16 cellular contexts compared by ENCODE assay signal in the genomic region with DNA sequence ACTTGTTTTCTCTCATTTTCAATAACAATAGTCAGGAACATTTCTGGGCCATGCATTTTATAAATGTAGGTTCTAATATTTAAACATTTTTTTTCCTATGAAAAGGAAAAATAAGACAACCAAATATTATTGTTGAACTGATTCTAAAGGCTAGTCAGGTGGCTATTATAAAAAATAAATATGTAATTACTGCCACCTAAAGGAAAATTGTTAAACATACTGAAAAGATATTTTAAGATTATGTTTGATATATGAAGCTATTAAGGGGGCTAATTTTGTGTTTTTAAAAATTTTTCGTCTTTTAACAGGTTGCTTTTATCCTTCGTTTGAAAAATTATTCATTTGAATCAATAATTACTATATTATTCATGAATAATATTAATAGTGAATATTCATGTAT.
DNase-seq lines count a peak whose midpoint lies in the region; ATAC-seq, FAIRE-seq and TF ChIP-seq lines count a peak whose summit lies in the region.
"Had no signal": no experiment of that assay in that cellular context is flagged by ENCODE, and none has a peak within 500 bp of the region (broad histone marks: within the 10 kb centered on the region; RNA-seq: fewer than 3 reads in every experiment).

No MANE protein-coding gene starts in this region.

- H3K27ac ChIP-seq in heart right ventricle: no peak overlapping the region
- no peak overlapping the region for H3K27ac ChIP-seq in right cardiac atrium (ENCODE audit: low read length)
- H3K27ac ChIP-seq in PC-3 (ENCODE audit: low read length): no peak overlapping the region
- H3K27ac ChIP-seq in small intestine (ENCODE audit: low read depth in 1 of 2, low read length in 1 of 2): no peak overlapping the region
- H3K27ac ChIP-seq: Peyer's patch had no signal

- H3K9me3 ChIP-seq in heart right ventricle: no peaks in the 10 kb centered on the region
- H3K9me3 ChIP-seq in right cardiac atrium (ENCODE audit: control insufficient read depth, low read length): no peaks in the 10 kb centered on the region
- H3K9me3 ChIP-seq in PC-3 (ENCODE audit: low read length): no peaks in the 10 kb centered on the region
- no peaks in the 10 kb centered on the region for H3K9me3 ChIP-seq in small intestine (ENCODE audit: control insufficient read depth, low read depth)
- H3K9me3 ChIP-seq: Peyer's patch had no signal

- H3K4me2 ChIP-seq in PC-3 (ENCODE audit: low read length): no peak overlapping the region

- ATAC-seq in heart right ventricle (no peak), right cardiac atrium (no peak), PC-3 (no peak), GM21825 (IDR thresholded peaks at IDR 0.05; ENCODE audit: unreplicated experiment) (no peak)
- ATAC-seq: naive thymus-derived CD8-positive, alpha-beta T cell; stimulated activated naive CD8-positive, alpha-beta T cell treated with anti-CD3 and anti-CD28 coated beads, Interleukin-15, amount 100 ng/mL, for 72 hours had no signal

- peaks cover 10% of the 10 kb centered on the region for H3K4me1 Mint-ChIP-seq in activated CD4-positive, alpha-beta T cell treated with anti-CD3 and anti-CD28 coated beads, Interleukin-2, amount 10 ng/mL, durations not matched to agents 7 days and 5 days
- H3K4me1 Mint-ChIP-seq: CD4-positive, alpha-beta memory T cell; naive thymus-derived CD8-positive, alpha-beta T cell had no signal

- TF ChIP-seq CTCF in heart right ventricle (IDR thresholded peaks at IDR 0.05) (peak in 7 of 9 donors; percentile 18 to 55 (median 42)), PC-3 (conservative IDR thresholded peaks at IDR 0.05; ENCODE audit: low read depth, low read length) (peak; percentile 63), fibroblast of pulmonary artery (IDR thresholded peaks at IDR 0.05; ENCODE audit: low read length, missing control alignments) (peak; percentile 7)

- no peak overlapping the region for H3K4me3 Mint-ChIP-seq in activated CD4-positive, alpha-beta T cell treated with anti-CD3 and anti-CD28 coated beads, Interleukin-2, amount 10 ng/mL, durations not matched to agents 7 days and 5 days
- H3K4me3 Mint-ChIP-seq: CD4-positive, alpha-beta memory T cell; naive thymus-derived CD8-positive, alpha-beta T cell; stimulated activated naive CD8-positive, alpha-beta T cell treated with anti-CD3 and anti-CD28 coated beads, Interleukin-15, amount 100 ng/mL, for 72 hours had no signal

- H3K4me1 ChIP-seq in heart right ventricle (peaks cover 0 to 37% (median 24%) of the 10 kb centered on the region in 9 donors), right cardiac atrium (ENCODE audit: control insufficient read depth, insufficient read depth, low read length) (no peaks in the 10 kb centered on the region), PC-3 (ENCODE audit: insufficient read depth, low read length) (peaks cover 24% of the 10 kb centered on the region), small intestine (ENCODE audit: control insufficient read depth in 2 of 2, insufficient read depth in 1 of 2, low read depth in 1 of 2, low read length in 1 of 2) (no peaks in the 10 kb centered on the region)
- H3K4me1 ChIP-seq: Peyer's patch had no signal

- H3F3A ChIP-seq in PC-3 (ENCODE audit: low read length, unreplicated experiment): no peaks in the 10 kb centered on the region

- no peak overlapping the region for H3K27ac Mint-ChIP-seq in activated CD4-positive, alpha-beta T cell treated with anti-CD3 and anti-CD28 coated beads, Interleukin-2, amount 10 ng/mL, durations not matched to agents 7 days and 5 days
- H3K27ac Mint-ChIP-seq: CD4-positive, alpha-beta memory T cell; naive thymus-derived CD8-positive, alpha-beta T cell; stimulated activated naive CD8-positive, alpha-beta T cell treated with anti-CD3 and anti-CD28 coated beads, Interleukin-15, amount 100 ng/mL, for 72 hours had no signal

- CTCF ChIA-PET in PC-3 (lab: Charles Lee): interaction anchor here (0.6 to 1.4 kb wide), 7 partner anchors 10 to 168 kb away, joined by 3 to 30 read pairs (median 4); no protein-coding TSS in a partner anchor
- CTCF ChIA-PET in activated CD4-positive, alpha-beta T cell treated with anti-CD3 and anti-CD28 coated beads, Interleukin-2, amount 10 ng/mL, durations not matched to agents 7 days and 5 days (lab: Charles Lee): interaction anchor here (1.5 kb wide), 1 partner anchor 167 kb away, joined by 5 read pairs; no protein-coding TSS in a partner anchor

- DNase-seq in heart right ventricle (no peak), right cardiac atrium (no peak), PC-3 (peak; percentile 50), fibroblast of pulmonary artery (ENCODE audit: low read depth) (peak; percentile 45), small intestine (no peak), ecto neural progenitor cell (ENCODE audit: low spot score) (no peak)
- no peak for DNase-seq in activated CD4-positive, alpha-beta T cell treated with anti-CD3 and anti-CD28 coated beads, Interleukin-2, amount 10 ng/mL, durations not matched to agents 7 days and 5 days
- DNase-seq: activated CD4-positive, alpha-beta T cell treated with anti-CD3 and anti-CD28 coated beads for 1 hour; activated gamma-delta T cell; effector memory CD4-positive, alpha-beta T cell; Peyer's patch; stimulated activated CD4-positive, alpha-beta T cell treated with anti-CD3 and anti-CD28 coated beads, Interleukin-1b, Interleukin-23, amount 100 ng/mL, for 48 hours; stimulated activated naive CD8-positive, alpha-beta T cell treated with anti-CD3 and anti-CD28 coated beads, Interleukin-15, amount 100 ng/mL, for 72 hours had no signal

- no peaks in the 10 kb centered on the region for H3K27me3 Mint-ChIP-seq in activated CD4-positive, alpha-beta T cell treated with anti-CD3 and anti-CD28 coated beads, Interleukin-2, amount 10 ng/mL, durations not matched to agents 7 days and 5 days
- H3K27me3 Mint-ChIP-seq: CD4-positive, alpha-beta memory T cell had no signal

- no peaks in the 10 kb centered on the region for H3K27me3 ChIP-seq in heart right ventricle
- H3K27me3 ChIP-seq in right cardiac atrium (ENCODE audit: control insufficient read depth, insufficient read depth): no peaks in the 10 kb centered on the region
- no peaks in the 10 kb centered on the region for H3K27me3 ChIP-seq in PC-3 (ENCODE audit: low read length)
- H3K27me3 ChIP-seq in small intestine (ENCODE audit: control insufficient read depth in 2 of 2, insufficient read depth in 2 of 2, low read length in 2 of 2): no peaks in the 10 kb centered on the region
- H3K27me3 ChIP-seq: Peyer's patch had no signal

- BruUV-seq in PC-3 (replicated peaks; lab: Mats Ljungman, UMichigan): no TSS peak

- H3K4me3 ChIP-seq in heart right ventricle: no peak overlapping the region
- no peak overlapping the region for H3K4me3 ChIP-seq in right cardiac atrium (ENCODE audit: low read length)
- no peak overlapping the region for H3K4me3 ChIP-seq in PC-3 (ENCODE audit: low read length)
- H3K4me3 ChIP-seq in fibroblast of pulmonary artery (replicated peaks; ENCODE audit: low read depth, low read length): no peak overlapping the region
- H3K4me3 ChIP-seq in small intestine (ENCODE audit: low read depth in 1 of 2, low read length in 2 of 2): no peak overlapping the region
- H3K4me3 ChIP-seq: Peyer's patch had no signal

- no peak overlapping the region for H2AFZ ChIP-seq in PC-3 (ENCODE audit: low read length)

- H3K9me2 ChIP-seq in PC-3 (replicated peaks; ENCODE audit: low read length): no peaks in the 10 kb centered on the region

- no peaks in the 10 kb centered on the region for H3K79me2 ChIP-seq in PC-3 (ENCODE audit: low read length)

- intact Hi-C loops in heart right ventricle (cut with DNase I) (loop anchor here in 8 of 10 donors (1.0 to 10.0 kb wide), 8 partner anchors 70 to 423 kb away; a partner anchor contains a TSS), right cardiac atrium (cut with DNase I) (loop anchor here in 3 of 4 donors (5.0 to 10.0 kb wide), 2 partner anchors 73 to 165 kb away; a partner anchor contains a TSS), PC-3 (cut with micrococcal nuclease) (loop anchor here (1.0 to 2.0 kb wide), 3 partner anchors 119 to 515 kb away; no protein-coding TSS in a partner anchor)

- no peaks in the 10 kb centered on the region for H3K9me3 Mint-ChIP-seq in activated CD4-positive, alpha-beta T cell treated with anti-CD3 and anti-CD28 coated beads, Interleukin-2, amount 10 ng/mL, durations not matched to agents 7 days and 5 days
- H3K9me3 Mint-ChIP-seq: CD4-positive, alpha-beta memory T cell; naive thymus-derived CD8-positive, alpha-beta T cell; stimulated activated naive CD8-positive, alpha-beta T cell treated with anti-CD3 and anti-CD28 coated beads, Interleukin-15, amount 100 ng/mL, for 72 hours had no signal

- no peak for FAIRE-seq in small intestine (lab: Jason Lieb, UNC)

- WGBS in heart right ventricle, 2 donors: 65 to 70% methylated on average over 2 of the region's 2 CpGs
- WGBS in right cardiac atrium: 64% methylated on average over 2 of the region's 2 CpGs
- WGBS in small intestine, 3 donors: 47 to 70% (median 61%) methylated on average over 2 of the region's 2 CpGs

- no peak overlapping the region for H3K9ac ChIP-seq in PC-3 (ENCODE audit: low read length)

- H3K36me3 Mint-ChIP-seq in activated CD4-positive, alpha-beta T cell treated with anti-CD3 and anti-CD28 coated beads, Interleukin-2, amount 10 ng/mL, durations not matched to agents 7 days and 5 days (ENCODE audit: low read depth): no peaks in the 10 kb centered on the region
- H3K36me3 Mint-ChIP-seq: CD4-positive, alpha-beta memory T cell; naive thymus-derived CD8-positive, alpha-beta T cell had no signal

- no peaks in the 10 kb centered on the region for H4K20me1 ChIP-seq in PC-3 (ENCODE audit: low read length)

- POLR2A ChIA-PET in PC-3 (lab: Charles Lee; ENCODE audit: unreplicated experiment): interaction anchor here (0.6 kb wide), 2 partner anchors 10 to 70 kb away, joined by 3 to 6 read pairs; no protein-coding TSS in a partner anchor
- POLR2A ChIA-PET in activated CD4-positive, alpha-beta T cell treated with anti-CD3 and anti-CD28 coated beads, Interleukin-2, amount 10 ng/mL, durations not matched to agents 7 days and 5 days (lab: Charles Lee): no interaction called here

- H3K36me3 ChIP-seq in heart right ventricle (no peaks in the 10 kb centered on the region), PC-3 (ENCODE audit: low read depth, low read length) (no peaks in the 10 kb centered on the region), small intestine (ENCODE audit: control insufficient read depth in 2 of 2, insufficient read depth in 2 of 2, low read length in 2 of 2) (no peaks in the 10 kb centered on the region)
- H3K36me3 ChIP-seq: Peyer's patch had no signal

Comparison
In these comparisons a context has a peak if more than half of its experiments do, and no peak if none do; other contexts are left out.
1. DNase-seq: peak in PC-3 (single experiment) and fibroblast of pulmonary artery (single experiment); none in heart right ventricle (0 of 2), right cardiac atrium (0 of 3), activated CD4-positive, alpha-beta T cell treated with anti-CD3 and anti-CD28 coated beads, Interleukin-2, amount 10 ng/mL, durations not matched to agents 7 days and 5 days (single experiment), small intestine (single experiment) and ecto neural progenitor cell (single experiment).
2. CTCF ChIP-seq: peak in every context shown above with its lines; median percentile 63 in PC-3; 42 in heart right ventricle; 7 in fibroblast of pulmonary artery.